Comparison of ENCODE assay signal across 20 cellular contexts in the genomic region with DNA sequence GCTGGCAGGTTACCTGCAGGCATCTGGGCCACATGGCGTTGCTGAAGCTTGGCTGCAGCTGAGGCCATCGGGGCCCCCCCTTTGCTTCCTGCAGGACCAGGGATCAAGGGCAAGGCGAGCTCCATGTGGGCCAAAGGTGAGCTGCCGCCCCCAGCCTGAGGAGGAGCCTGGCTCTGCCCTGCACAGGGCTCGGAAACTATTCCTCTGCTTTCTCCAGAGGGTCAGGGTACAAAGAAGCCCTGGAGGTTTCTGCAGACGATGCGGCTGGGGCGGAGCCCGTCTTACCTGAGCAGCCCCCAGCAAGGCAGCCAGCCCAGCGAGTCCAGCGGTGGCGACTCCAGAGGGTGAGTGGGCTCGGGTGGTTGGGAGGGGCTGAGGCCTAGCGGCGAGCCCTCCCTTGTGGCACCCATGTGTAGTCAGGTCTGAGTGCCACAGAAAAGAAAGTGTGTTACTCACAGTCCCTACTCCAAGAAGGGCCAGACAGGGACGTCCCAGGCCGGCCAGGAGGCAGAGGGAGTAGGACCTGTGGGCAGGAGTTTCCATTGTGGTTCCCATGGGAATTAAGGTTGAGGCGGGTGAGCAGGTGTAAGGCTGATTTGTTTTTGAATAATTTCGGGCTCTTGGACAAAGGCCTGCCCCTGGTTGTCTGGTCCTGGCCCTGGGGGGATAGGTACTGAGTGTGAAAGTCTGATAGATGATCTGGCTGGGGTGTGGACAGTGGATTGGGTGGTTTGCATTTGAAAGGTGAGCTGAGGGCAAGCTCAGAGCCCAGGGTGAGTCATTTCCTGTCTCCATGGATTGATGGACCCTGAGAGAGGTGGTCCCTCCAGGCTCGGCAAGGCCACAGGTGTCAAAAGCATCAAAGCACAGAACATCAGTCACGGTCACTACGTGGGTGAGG. TPM values are rescaled to one million over a fixed set of nuclear protein-coding genes. Genes with fewer than 3 reads are reported as not detected.
A peak's percentile ranks its signal among the peaks of the same experiment; 100 is the strongest.
DNase-seq lines count a peak whose midpoint lies in the region; FAIRE-seq and TF ChIP-seq lines count a peak whose summit lies in the region.
"Had no signal": no experiment of that assay in that cellular context is flagged by ENCODE, and none has a peak within 500 bp of the region (broad histone marks: within the 10 kb centered on the region; RNA-seq: fewer than 3 reads in every experiment).

No MANE protein-coding gene starts in this region.

- H3K4me1 ChIP-seq in vagina, result no peaks in the 10 kb centered on the region
- H3K4me1 ChIP-seq: BLaER1 treated with 17β-estradiol and CSF1 and Interleukin-3, amounts not matched to agents 10 nM and 100 nM had no signal

- H3K27me3 ChIP-seq in bronchial epithelial cell (ENCODE audit: control insufficient read depth, insufficient read depth, low read length) (peaks cover 15% of the 10 kb centered on the region), vagina (no peaks in the 10 kb centered on the region)
- H3K27me3 ChIP-seq: cardiac muscle cell had no signal

- H3K4me3 ChIP-seq in bronchial epithelial cell (ENCODE audit: low read depth, low read length) (no peak overlapping the region), vagina (no peak overlapping the region)
- H3K4me3 ChIP-seq: BLaER1 treated with 17β-estradiol and CSF1 and Interleukin-3, amounts not matched to agents 10 nM and 100 nM; cardiac muscle cell; smooth muscle cell had no signal

- CTCF ChIA-PET in Calu3 (lab: Charles Lee), result interaction anchor here (0.5 kb wide), 1 partner anchor 622 kb away, joined by 3 read pairs; no protein-coding TSS in a partner anchor

- H3K9me3 ChIP-seq in vagina, result no peaks in the 10 kb centered on the region

- no TSS peak for BruUV-seq in Calu3 (replicated peaks; lab: Mats Ljungman, UMichigan)

- FAIRE-seq in bronchial epithelial cell (lab: Jason Lieb, UNC), result no peak
- FAIRE-seq: A204.1, GM19239 had no signal

- H3K36me3 ChIP-seq in bronchial epithelial cell (ENCODE audit: control insufficient read depth, insufficient read depth, low read length) (no peaks in the 10 kb centered on the region), vagina (no peaks in the 10 kb centered on the region)
- H3K36me3 ChIP-seq: cardiac muscle cell had no signal

- peak; percentile 53 for DNase-seq in activated CD8-positive, alpha-beta memory T cell treated with anti-CD3 and anti-CD28 coated beads for 24 hours
- no peak for DNase-seq in activated CD8-positive, alpha-beta memory T cell treated with anti-CD3 and anti-CD28 coated beads, Interleukin-2, amount 50 U/mL, for 4 hours
- DNase-seq in bronchial epithelial cell (ENCODE audit: low read depth), result peak; percentile 3
- peak; percentile 15 for DNase-seq in left kidney (ENCODE audit: low read depth, low spot score)
- peak; percentile 70 to 91 for DNase-seq in vagina (ENCODE audit: extremely low spot score in 2 of 2)
- DNase-seq in NOMO-1 treated with dmso at 0.1 percent for 144 hours (lab: John Stamatoyannopoulos, UW; ENCODE audit: unreplicated experiment), result no peak
- no peak for DNase-seq in DMS 273 treated with DMSO at 0.1 percent for 48 hours (lab: John Stamatoyannopoulos, UW)
- no peak for DNase-seq in Calu3
- DNase-seq: activated CD8-positive, alpha-beta memory T cell treated with anti-CD3 and anti-CD28 coated beads, Interleukin-2, amount 10 ng/mL, durations not matched to agents 7 days and 5 days; activated effector memory CD4-positive, alpha-beta T cell treated with Interleukin-2 at 50 U/mL for 16 hours; hippocampal formation; left ventricle myocardium superior; T-helper 1 cell had no signal

- H3K9me3 Mint-ChIP-seq in Calu3 (ENCODE audit: low read depth, unreplicated experiment), result no peaks in the 10 kb centered on the region

- no peak overlapping the region for H3K4me3 Mint-ChIP-seq in Calu3 (ENCODE audit: low read depth, unreplicated experiment)
- H3K4me3 Mint-ChIP-seq: activated CD8-positive, alpha-beta memory T cell treated with anti-CD3 and anti-CD28 coated beads, Interleukin-2, amount 10 ng/mL, durations not matched to agents 7 days and 5 days had no signal

- no peak overlapping the region for H3K27ac ChIP-seq in vagina
- H3K27ac ChIP-seq: BLaER1 treated with 17β-estradiol and CSF1 and Interleukin-3, amounts not matched to agents 10 nM and 100 nM; cardiac muscle cell had no signal

- intact Hi-C loops in vagina (cut with DNase I), result no loop called here
- intact Hi-C loops in Calu3 (cut with micrococcal nuclease; ENCODE audit: unreplicated experiment), result no loop called here

- peaks cover 10% of the 10 kb centered on the region for H3K4me1 Mint-ChIP-seq in Calu3 (ENCODE audit: low read depth, unreplicated experiment)
- H3K4me1 Mint-ChIP-seq: activated CD8-positive, alpha-beta memory T cell treated with anti-CD3 and anti-CD28 coated beads, Interleukin-2, amount 10 ng/mL, durations not matched to agents 7 days and 5 days had no signal

- H3K27me3 Mint-ChIP-seq in Calu3 (ENCODE audit: unreplicated experiment), result no peaks in the 10 kb centered on the region

- H3K36me3 Mint-ChIP-seq in Calu3 (ENCODE audit: insufficient read depth, unreplicated experiment), result no peaks in the 10 kb centered on the region
- H3K36me3 Mint-ChIP-seq: activated CD8-positive, alpha-beta memory T cell treated with anti-CD3 and anti-CD28 coated beads, Interleukin-2, amount 10 ng/mL, durations not matched to agents 7 days and 5 days had no signal

- no peak for TF ChIP-seq CTCF in bronchial epithelial cell (IDR thresholded peaks at IDR 0.05; ENCODE audit: insufficient read depth, low read length, severe bottlenecking)
- no peak for TF ChIP-seq CTCF in vagina (IDR thresholded peaks at IDR 0.05)
- no peak for TF ChIP-seq CTCF in Calu3 (IDR thresholded peaks at IDR 0.05; ENCODE audit: unreplicated experiment)

- H3K27ac Mint-ChIP-seq in Calu3 (ENCODE audit: unreplicated experiment), result no peak overlapping the region
- H3K27ac Mint-ChIP-seq: activated CD8-positive, alpha-beta memory T cell treated with anti-CD3 and anti-CD28 coated beads, Interleukin-2, amount 10 ng/mL, durations not matched to agents 7 days and 5 days had no signal

- no peak for TF ChIP-seq POLR2A in vagina (IDR thresholded peaks at IDR 0.05)

RNA-seq across cellular contexts. Expression of a gene that starts 25.4 kb away (rescaled TPM):
- total RNA-seq in bronchial epithelial cell (not detected in 2 replicates), vagina (not detected), Calu3 (2022) (not detected in 2 replicates)
- total RNA-seq: activated CD8-positive, alpha-beta memory T cell treated with anti-CD3 and anti-CD28 coated beads, Interleukin-2, amount 10 ng/mL, durations not matched to agents 7 days and 5 days; cardiac muscle cell; left ventricle myocardium superior; myocyte; RPMI7951; smooth muscle cell had no signal

RNA-seq across cellular contexts. Expression of a gene that starts 55.6 kb away (rescaled TPM):
- 21.9 and 23.3 TPM in 2 replicates for total RNA-seq in bronchial epithelial cell
- total RNA-seq in vagina, result 36.8 TPM
- 62.3 and 63.8 TPM in 2 replicates for total RNA-seq in Calu3 (2022)

Comparison
In these comparisons a context has a peak if more than half of its experiments do, and no peak if none do; other contexts are left out.
1. DNase-seq: peak in activated CD8-positive, alpha-beta memory T cell treated with anti-CD3 and anti-CD28 coated beads for 24 hours (single experiment), bronchial epithelial cell (single experiment), left kidney (single experiment) and vagina (2 of 2); none in activated CD8-positive, alpha-beta memory T cell treated with anti-CD3 and anti-CD28 coated beads, Interleukin-2, amount 50 U/mL, for 4 hours (single experiment), NOMO-1 treated with dmso at 0.1 percent for 144 hours (single experiment), DMS 273 treated with DMSO at 0.1 percent for 48 hours (single experiment) and Calu3 (single experiment).